8 cellular contexts compared by ENCODE assay signal in genomic region chr9:125428060-125428481, GRCh38.
DNase-seq lines count a peak whose midpoint lies in the region; ATAC-seq, FAIRE-seq and TF ChIP-seq lines count a peak whose summit lies in the region.

No MANE protein-coding gene starts in this region.

- CTCF ChIA-PET in HCT116 (lab: Charles Lee): interaction anchor here (0.7 to 1.4 kb wide), 6 partner anchors 20 to 971 kb away, joined by 3 to 12 read pairs (median 3); no protein-coding TSS in a partner anchor
- CTCF ChIA-PET in activated CD4-positive, alpha-beta memory T cell treated with anti-CD3 and anti-CD28 coated beads for 36 hours (lab: Charles Lee): interaction anchor here (1.4 kb wide), 1 partner anchor 10 kb away, joined by 3 read pairs; no protein-coding TSS in a partner anchor

- ATAC-seq in HCT116: peak; percentile 84
- no peak for ATAC-seq in HG03196 (IDR thresholded peaks at IDR 0.05; ENCODE audit: unreplicated experiment)
- ATAC-seq in GM18517 (IDR thresholded peaks at IDR 0.05; ENCODE audit: unreplicated experiment): no peak

- H3K36me3 Mint-ChIP-seq in activated CD4-positive, alpha-beta memory T cell treated with anti-CD3 and anti-CD28 coated beads for 36 hours: no peaks in the 10 kb centered on the region

- no peaks in the 10 kb centered on the region for H4K20me1 ChIP-seq in HCT116 (ENCODE audit: insufficient read depth)

- H3K27ac Mint-ChIP-seq in activated CD4-positive, alpha-beta memory T cell treated with anti-CD3 and anti-CD28 coated beads for 36 hours: no peak overlapping the region

- no peaks in the 10 kb centered on the region for H3K27me3 ChIP-seq in HCT116 (ENCODE audit: insufficient read depth, low read length)
- H3K27me3 ChIP-seq in liver (ENCODE audit: control insufficient read depth in 4 of 4, insufficient read depth in 4 of 4, low read length in 3 of 4): no peaks in the 10 kb centered on the region

- no peaks in the 10 kb centered on the region for H3K9me3 Mint-ChIP-seq in activated CD4-positive, alpha-beta memory T cell treated with anti-CD3 and anti-CD28 coated beads for 36 hours

- H3K79me2 ChIP-seq in HCT116 (ENCODE audit: insufficient read depth, low read length): no peaks in the 10 kb centered on the region

- peaks cover 7 to 25% of the 10 kb centered on the region in 2 experiments; a peak in 3 of 4 replicates for H3K4me1 ChIP-seq in HCT116 (ENCODE audit: control insufficient read depth in 1 of 2, insufficient read depth in 2 of 2, low read length in 2 of 2)
- H3K4me1 ChIP-seq in liver (ENCODE audit: control insufficient read depth in 4 of 4, insufficient read depth in 4 of 4, low read length in 3 of 4): no peaks in the 10 kb centered on the region

- no peaks in the 10 kb centered on the region for H3K27me3 Mint-ChIP-seq in activated CD4-positive, alpha-beta memory T cell treated with anti-CD3 and anti-CD28 coated beads for 36 hours

- RAD21 ChIA-PET in HCT116 (lab: Charles Lee; ENCODE audit: low non-redundant PET in 1 of 2, low total read pairs in 2 of 2, uncharacterized antibody in 2 of 2, unreplicated experiment in 2 of 2): interaction anchor here in 1 of 2 experiments (0.6 to 1.1 kb wide), 2 partner anchors 113 to 205 kb away, joined by 3 to 4 read pairs; no protein-coding TSS in a partner anchor

- H3K4me1 Mint-ChIP-seq in activated CD4-positive, alpha-beta memory T cell treated with anti-CD3 and anti-CD28 coated beads for 36 hours (ENCODE audit: low read depth): no peaks in the 10 kb centered on the region

- H3K4me3 Mint-ChIP-seq in activated CD4-positive, alpha-beta memory T cell treated with anti-CD3 and anti-CD28 coated beads for 36 hours: no peak overlapping the region

- peak overlapping the region; percentile 87 for H3K4me2 ChIP-seq in HCT116 (ENCODE audit: low read length)

- TF ChIP-seq POLR2A in HCT116 (IDR thresholded peaks at IDR 0.05; ENCODE audit: borderline replicate concordance, extremely low read depth, insufficient read depth, insufficient read length) (no peak), lower leg skin (IDR thresholded peaks at IDR 0.05) (no peak)

- FAIRE-seq in frontal cortex (lab: Jason Lieb, UNC): no peak

- TF ChIP-seq CTCF in HCT116 (IDR thresholded peaks at IDR 0.05 in 2 of 3, conservative IDR thresholded peaks at IDR 0.05 in 1 of 3; ENCODE audit: borderline replicate concordance in 1 of 3, insufficient read depth in 1 of 3, low read depth in 2 of 3, low read length in 2 of 3) (peak; percentile 83 to 93 (median 88)), liver (IDR thresholded peaks at IDR 0.05; ENCODE audit: low read depth, low read length, missing input control) (peak; percentile 71), lower leg skin (IDR thresholded peaks at IDR 0.05) (no peak)

- H3K9ac ChIP-seq in HCT116 (ENCODE audit: low read length) (peak overlapping the region; percentile 44; the same call in 1 of the 2 replicates), liver (ENCODE audit: low read depth in 1 of 2, low read length in 2 of 2) (no peak overlapping the region)

- 58% methylated on average over 6 of the region's 6 CpGs for WGBS in liver
- 80 to 82% methylated on average over 4 to 6 of the region's 6 CpGs for whole genome bisulfite sequencing in lower leg skin, 2 donors

- BruUV-seq in HCT116 (replicated peaks; lab: Mats Ljungman, UMichigan): no TSS peak

- H3K4me3 ChIP-seq in HCT116 (replicated peaks in 1 of 2; ENCODE audit: low read depth in 1 of 2, low read length in 2 of 2) (peak overlapping the region; percentile 23 to 51), liver (ENCODE audit: low read depth in 1 of 3, low read length in 3 of 3) (no peak overlapping the region), lower leg skin (ENCODE audit: low read depth, poor library complexity, severe bottlenecking) (no peak overlapping the region)

- peak overlapping the region; percentile 73 for H2AFZ ChIP-seq in HCT116 (ENCODE audit: low read depth, low read length, poor library complexity, severe bottlenecking)

- H3K9me2 ChIP-seq in HCT116 (ENCODE audit: insufficient read depth): no peaks in the 10 kb centered on the region

- DNase-seq in DMS53 treated with DMSO at 0.1 percent for 48 hours (lab: John Stamatoyannopoulos, UW; ENCODE audit: unreplicated experiment): peak; percentile 13
- DNase-seq in HCT116 (ENCODE audit: low read depth, low spot score): peak; percentile 28
- DNase-seq in activated CD4-positive, alpha-beta memory T cell treated with anti-CD3 and anti-CD28 coated beads for 36 hours: peak; percentile 42
- no peak for DNase-seq in lower leg skin (ENCODE audit: low spot score in 2 of 2)
- DNase-seq in frontal cortex (ENCODE audit: low spot score in 2 of 2): no peak

- H3K27ac ChIP-seq in HCT116 (ENCODE audit: low read depth, low read length): peak overlapping the region; percentile 37
- no peak overlapping the region for H3K27ac ChIP-seq in liver (ENCODE audit: low read depth in 1 of 2, low read length in 2 of 2)

- intact Hi-C loops in HCT116 (cut with micrococcal nuclease) (loop anchor here (1.0 to 5.0 kb wide), 2 partner anchors 203 to 799 kb away; no protein-coding TSS in a partner anchor), lower leg skin (cut with DNase I; ENCODE audit: low total_unique reads) (no loop called here)
- intact Hi-C loops in activated CD4-positive, alpha-beta memory T cell treated with anti-CD3 and anti-CD28 coated beads for 36 hours (cut with micrococcal nuclease): loop anchor here (1.0 kb wide), 1 partner anchor 203 kb away; no protein-coding TSS in a partner anchor

- H3K9me3 ChIP-seq in HCT116 (ENCODE audit: control insufficient read depth in 1 of 2, insufficient read depth in 1 of 2, low read depth in 1 of 2, low read length in 2 of 2): no peaks in the 10 kb centered on the region
- H3K9me3 ChIP-seq in liver (ENCODE audit: control insufficient read depth in 4 of 4, low read length in 3 of 4): no peaks in the 10 kb centered on the region

- TF ChIP-seq RAD21 in HCT116 (IDR thresholded peaks at IDR 0.05; ENCODE audit: low read depth): peak; percentile 93
- peak; percentile 83 to 93 for TF ChIP-seq RAD21 in liver (IDR thresholded peaks at IDR 0.05)

- H3K36me3 ChIP-seq in HCT116 (ENCODE audit: control insufficient read depth in 1 of 2, insufficient read depth in 2 of 2, low read length in 2 of 2) (no peaks in the 10 kb centered on the region), liver (ENCODE audit: control insufficient read depth in 4 of 4, insufficient read depth in 3 of 4, low read depth in 1 of 4, low read length in 3 of 4) (no peaks in the 10 kb centered on the region)

- POLR2A ChIA-PET in HCT116 (lab: Charles Lee): no interaction called here
- POLR2A ChIA-PET in activated CD4-positive, alpha-beta memory T cell treated with anti-CD3 and anti-CD28 coated beads for 36 hours (lab: Charles Lee): no interaction called here

TF ChIP-seq in HCT116, 20 proteins besides CTCF, POLR2A, EP300 and RAD21:
- no peak for TF ChIP-seq SRF (IDR thresholded peaks at IDR 0.05; ENCODE audit: low read depth)
- TF ChIP-seq EZH2 (IDR thresholded peaks at IDR 0.05): no peak
- no peak for TF ChIP-seq EZH2phosphoT487 (IDR thresholded peaks at IDR 0.05; ENCODE audit: borderline replicate concordance)
- TF ChIP-seq SIN3A (IDR thresholded peaks at IDR 0.05; ENCODE audit: low read depth): no peak
- TF ChIP-seq POLR2AphosphoS5 (IDR thresholded peaks at IDR 0.05; ENCODE audit: low read depth, low read length): no peak
- no peak for TF ChIP-seq EGR1 (IDR thresholded peaks at IDR 0.05; ENCODE audit: low read depth)

TF ChIP-seq in liver, 16 proteins besides CTCF, POLR2A, EP300 and RAD21:
- TF ChIP-seq EGR1 (IDR thresholded peaks at IDR 0.05; ENCODE audit: low read depth in 2 of 2) (no peak), NR2F2 (IDR thresholded peaks at IDR 0.05) (no peak), RXRA (IDR thresholded peaks at IDR 0.05) (no peak), TAF1 (conservative IDR thresholded peaks at IDR 0.05) (no peak)

Comparison
In these comparisons a context has a peak if more than half of its experiments do, and no peak if none do; other contexts are left out.
1. DNase-seq: peak in DMS53 treated with DMSO at 0.1 percent for 48 hours (single experiment), HCT116 (single experiment) and activated CD4-positive, alpha-beta memory T cell treated with anti-CD3 and anti-CD28 coated beads for 36 hours (single experiment); none in lower leg skin (0 of 2) and frontal cortex (0 of 2).
2. H3K4me3 ChIP-seq: peak in HCT116 (2 of 2); none in liver (0 of 3) and lower leg skin (single experiment).
3. CTCF ChIP-seq: peak in HCT116 (3 of 3) and liver (single experiment); none in lower leg skin (0 of 3).